Comparison of ENCODE assay signal across 9 cellular contexts in genomic region chr2:64839844-64840243, GRCh38.
DNase-seq lines count a peak whose midpoint lies in the region; ATAC-seq and TF ChIP-seq lines count a peak whose summit lies in the region.
"Had no signal": no experiment of that assay in that cellular context is flagged by ENCODE, and none has a peak within 500 bp of the region (broad histone marks: within the 10 kb centered on the region; RNA-seq: fewer than 3 reads in every experiment).

No MANE protein-coding gene starts in this region.

- peaks cover 57% of the 10 kb centered on the region for H3K4me1 ChIP-seq in PC-3 (ENCODE audit: insufficient read depth, low read length)

- CTCF ChIA-PET in activated CD8-positive, alpha-beta memory T cell treated with anti-CD3 and anti-CD28 coated beads, Interleukin-2, amount 10 ng/mL, durations not matched to agents 7 days and 5 days (lab: Charles Lee): interaction anchor here (0.9 kb wide), 1 partner anchor 91 kb away, joined by 3 read pairs; no protein-coding TSS in a partner anchor
- CTCF ChIA-PET in PC-3 (lab: Charles Lee): no interaction called here

- H2AFZ ChIP-seq in PC-3 (ENCODE audit: low read length): peak overlapping the region; percentile 23; the same call in 1 of the 2 replicates

- H3K27me3 ChIP-seq in PC-3 (ENCODE audit: low read length): no peaks in the 10 kb centered on the region

- H3K9me2 ChIP-seq in PC-3 (replicated peaks; ENCODE audit: low read length): no peaks in the 10 kb centered on the region

- H3K27me3 Mint-ChIP-seq in activated CD8-positive, alpha-beta memory T cell treated with anti-CD3 and anti-CD28 coated beads, Interleukin-2, amount 10 ng/mL, durations not matched to agents 7 days and 5 days: peaks cover 3% of the 10 kb centered on the region
- H3K27me3 Mint-ChIP-seq in natural killer cell (ENCODE audit: low read depth in 2 of 2) (no peaks in the 10 kb centered on the region), immature natural killer cell (ENCODE audit: low read depth in 3 of 3) (peaks cover 0 to 3% (median 0%) of the 10 kb centered on the region in 3 donors)

- no peak overlapping the region for H3K4me3 ChIP-seq in PC-3 (ENCODE audit: low read length)

- peaks cover 11% of the 10 kb centered on the region for H3F3A ChIP-seq in PC-3 (ENCODE audit: low read length, unreplicated experiment)

- H3K4me1 Mint-ChIP-seq in activated CD8-positive, alpha-beta memory T cell treated with anti-CD3 and anti-CD28 coated beads, Interleukin-2, amount 10 ng/mL, durations not matched to agents 7 days and 5 days: peaks cover 4% of the 10 kb centered on the region
- peaks cover 0 to 7% of the 10 kb centered on the region in 2 donors for H3K4me1 Mint-ChIP-seq in natural killer cell
- H3K4me1 Mint-ChIP-seq in immature natural killer cell: no peaks in the 10 kb centered on the region

- H3K4me3 Mint-ChIP-seq in activated CD8-positive, alpha-beta memory T cell treated with anti-CD3 and anti-CD28 coated beads, Interleukin-2, amount 10 ng/mL, durations not matched to agents 7 days and 5 days: no peak overlapping the region
- H3K4me3 Mint-ChIP-seq in natural killer cell (no peak overlapping the region), immature natural killer cell (no peak overlapping the region)

- no peak overlapping the region for H3K27ac Mint-ChIP-seq in activated CD8-positive, alpha-beta memory T cell treated with anti-CD3 and anti-CD28 coated beads, Interleukin-2, amount 10 ng/mL, durations not matched to agents 7 days and 5 days
- H3K27ac Mint-ChIP-seq in natural killer cell (no peak overlapping the region), immature natural killer cell (no peak overlapping the region)

- H3K36me3 ChIP-seq in PC-3 (ENCODE audit: low read depth, low read length): no peaks in the 10 kb centered on the region

- TF ChIP-seq CTCF in PC-3 (conservative IDR thresholded peaks at IDR 0.05; ENCODE audit: low read depth, low read length) (no peak), natural killer cell (IDR thresholded peaks at IDR 0.05) (no peak)

- H3K36me3 Mint-ChIP-seq in activated CD8-positive, alpha-beta memory T cell treated with anti-CD3 and anti-CD28 coated beads, Interleukin-2, amount 10 ng/mL, durations not matched to agents 7 days and 5 days: no peaks in the 10 kb centered on the region
- H3K36me3 Mint-ChIP-seq in natural killer cell (no peaks in the 10 kb centered on the region), immature natural killer cell (no peaks in the 10 kb centered on the region)

- peak; percentile 60 for ATAC-seq in activated CD8-positive, alpha-beta memory T cell treated with anti-CD3 and anti-CD28 coated beads, Interleukin-2, amount 10 ng/mL, durations not matched to agents 7 days and 5 days
- ATAC-seq in HG02870 (IDR thresholded peaks at IDR 0.05; ENCODE audit: unreplicated experiment) (peak; percentile 80), PC-3 (no peak), natural killer cell (peak in 2 of 3 donors; percentile 27 to 46)

- intact Hi-C loops in PC-3 (cut with micrococcal nuclease): loop anchor here (1.0 kb wide), 1 partner anchor 19 kb away; no protein-coding TSS in a partner anchor
- intact Hi-C loops in natural killer cell (cut with micrococcal nuclease): no loop called here

- H3K4me2 ChIP-seq in PC-3 (ENCODE audit: low read length): 0 out of 2 replicates have a peak overlapping the region, but pooled peaks have one; percentile 0

- H3K9me3 Mint-ChIP-seq in activated CD8-positive, alpha-beta memory T cell treated with anti-CD3 and anti-CD28 coated beads, Interleukin-2, amount 10 ng/mL, durations not matched to agents 7 days and 5 days (ENCODE audit: low read depth): no peaks in the 10 kb centered on the region
- H3K9me3 Mint-ChIP-seq in natural killer cell (no peaks in the 10 kb centered on the region), immature natural killer cell (no peaks in the 10 kb centered on the region)

- peak overlapping the region; percentile 86; the same call in 1 of the 2 replicates for H3K27ac ChIP-seq in PC-3 (ENCODE audit: low read length)
- H3K27ac ChIP-seq: C4-2B had no signal

- POLR2A ChIA-PET in PC-3 (lab: Charles Lee; ENCODE audit: unreplicated experiment): interaction anchor here (1.6 kb wide), 1 partner anchor 89 kb away, joined by 31 read pairs; no protein-coding TSS in a partner anchor

- H3K9me3 ChIP-seq in PC-3 (ENCODE audit: low read length): no peaks in the 10 kb centered on the region

- no TSS peak for BruUV-seq in PC-3 (replicated peaks; lab: Mats Ljungman, UMichigan)

- DNase-seq in activated CD8-positive, alpha-beta memory T cell treated with anti-CD3 and anti-CD28 coated beads, Interleukin-2, amount 10 ng/mL, durations not matched to agents 7 days and 5 days: no peak
- no peak for DNase-seq in activated CD8-positive, alpha-beta memory T cell treated with anti-CD3 and anti-CD28 coated beads for 24 hours
- DNase-seq in PC-3 (no peak), natural killer cell (no peak), NCI-H774 (lab: John Stamatoyannopoulos, UW) (no peak), NCI-H1105 treated with DMSO at 0.1 percent for 48 hours (lab: John Stamatoyannopoulos, UW) (no peak), immature natural killer cell (no peak)

- H4K20me1 ChIP-seq in PC-3 (ENCODE audit: low read length): no peaks in the 10 kb centered on the region

- H3K79me2 ChIP-seq in PC-3 (ENCODE audit: low read length): no peaks in the 10 kb centered on the region

- no peak overlapping the region for H3K9ac ChIP-seq in PC-3 (ENCODE audit: low read length)
